1 cellular context compared by ENCODE assay signal in genomic region chr14:24959791-24960331, GRCh38.
A peak's percentile ranks its signal among the peaks of the same experiment; 100 is the strongest.
TF ChIP-seq lines count a peak whose summit lies in the region.

No MANE protein-coding gene starts in this region.

TF ChIP-seq in HepG2, 621 proteins besides CTCF, POLR2A, EP300 and RAD21 (continued from another document):
- TF ChIP-seq, protein P1, sequence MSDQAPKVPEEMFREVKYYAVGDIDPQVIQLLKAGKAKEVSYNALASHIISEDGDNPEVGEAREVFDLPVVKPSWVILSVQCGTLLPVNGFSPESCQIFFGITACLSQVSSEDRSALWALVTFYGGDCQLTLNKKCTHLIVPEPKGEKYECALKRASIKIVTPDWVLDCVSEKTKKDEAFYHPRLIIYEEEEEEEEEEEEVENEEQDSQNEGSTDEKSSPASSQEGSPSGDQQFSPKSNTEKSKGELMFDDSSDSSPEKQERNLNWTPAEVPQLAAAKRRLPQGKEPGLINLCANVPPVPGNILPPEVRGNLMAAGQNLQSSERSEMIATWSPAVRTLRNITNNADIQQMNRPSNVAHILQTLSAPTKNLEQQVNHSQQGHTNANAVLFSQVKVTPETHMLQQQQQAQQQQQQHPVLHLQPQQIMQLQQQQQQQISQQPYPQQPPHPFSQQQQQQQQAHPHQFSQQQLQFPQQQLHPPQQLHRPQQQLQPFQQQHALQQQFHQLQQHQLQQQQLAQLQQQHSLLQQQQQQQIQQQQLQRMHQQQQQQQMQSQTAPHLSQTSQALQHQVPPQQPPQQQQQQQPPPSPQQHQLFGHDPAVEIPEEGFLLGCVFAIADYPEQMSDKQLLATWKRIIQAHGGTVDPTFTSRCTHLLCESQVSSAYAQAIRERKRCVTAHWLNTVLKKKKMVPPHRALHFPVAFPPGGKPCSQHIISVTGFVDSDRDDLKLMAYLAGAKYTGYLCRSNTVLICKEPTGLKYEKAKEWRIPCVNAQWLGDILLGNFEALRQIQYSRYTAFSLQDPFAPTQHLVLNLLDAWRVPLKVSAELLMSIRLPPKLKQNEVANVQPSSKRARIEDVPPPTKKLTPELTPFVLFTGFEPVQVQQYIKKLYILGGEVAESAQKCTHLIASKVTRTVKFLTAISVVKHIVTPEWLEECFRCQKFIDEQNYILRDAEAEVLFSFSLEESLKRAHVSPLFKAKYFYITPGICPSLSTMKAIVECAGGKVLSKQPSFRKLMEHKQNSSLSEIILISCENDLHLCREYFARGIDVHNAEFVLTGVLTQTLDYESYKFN (CRISPR knock-in tag; conservative IDR thresholded peaks at IDR 0.05), result peak; percentile 77
- TF ChIP-seq RARG (CRISPR knock-in tag; IDR thresholded peaks at IDR 0.05; ENCODE audit: low read depth) (no peak), ATF3 (CRISPR knock-in tag; IDR thresholded peaks at IDR 0.05) (no peak), ZNF567 (CRISPR knock-in tag; IDR thresholded peaks at IDR 0.05; ENCODE audit: borderline replicate concordance) (no peak), ZZZ3 (CRISPR knock-in tag; IDR thresholded peaks at IDR 0.05; ENCODE audit: borderline replicate concordance) (no peak), FOXO1 (CRISPR knock-in tag; IDR thresholded peaks at IDR 0.05) (peak; percentile 58; the same call in 1 of the 2 replicates), ZNF510 (CRISPR knock-in tag; IDR thresholded peaks at IDR 0.05; ENCODE audit: low read depth) (no peak), THAP9 (CRISPR knock-in tag; IDR thresholded peaks at IDR 0.05; ENCODE audit: borderline replicate concordance) (no peak), ATM (IDR thresholded peaks at IDR 0.05; ENCODE audit: borderline replicate concordance) (no peak), HDAC6 (IDR thresholded peaks at IDR 0.05; ENCODE audit: low read depth, low read length) (no peak), ZSCAN25 (CRISPR knock-in tag; IDR thresholded peaks at IDR 0.05) (peak; percentile 45; the same call in 1 of the 2 replicates), ZNF841 (CRISPR knock-in tag; IDR thresholded peaks at IDR 0.05; ENCODE audit: borderline replicate concordance) (no peak), GATAD1 (CRISPR knock-in tag; IDR thresholded peaks at IDR 0.05) (peak; percentile 44), ZNF263 (CRISPR knock-in tag; IDR thresholded peaks at IDR 0.05) (no peak), ZNF674 (CRISPR knock-in tag; IDR thresholded peaks at IDR 0.05; ENCODE audit: low read depth) (no peak), ZNF276 (CRISPR knock-in tag; IDR thresholded peaks at IDR 0.05; ENCODE audit: low read depth) (no peak), KAT7 (CRISPR knock-in tag; IDR thresholded peaks at IDR 0.05; ENCODE audit: borderline replicate concordance) (no peak), ZNF224 (CRISPR knock-in tag; IDR thresholded peaks at IDR 0.05) (no peak), ZNF614 (CRISPR knock-in tag; IDR thresholded peaks at IDR 0.05; ENCODE audit: borderline replicate concordance) (peak; percentile 83; the same call in 1 of the 2 replicates), ELF4 (CRISPR knock-in tag; IDR thresholded peaks at IDR 0.05; ENCODE audit: borderline replicate concordance) (peak; percentile 81; the same call in 1 of the 2 replicates), HDAC2 (CRISPR knock-in tag; IDR thresholded peaks at IDR 0.05) (peak; percentile 72), HMG20A (CRISPR knock-in tag; IDR thresholded peaks at IDR 0.05; ENCODE audit: borderline replicate concordance) (peak; percentile 63; the same call in 1 of the 2 replicates)
- TF ChIP-seq, protein P2, sequence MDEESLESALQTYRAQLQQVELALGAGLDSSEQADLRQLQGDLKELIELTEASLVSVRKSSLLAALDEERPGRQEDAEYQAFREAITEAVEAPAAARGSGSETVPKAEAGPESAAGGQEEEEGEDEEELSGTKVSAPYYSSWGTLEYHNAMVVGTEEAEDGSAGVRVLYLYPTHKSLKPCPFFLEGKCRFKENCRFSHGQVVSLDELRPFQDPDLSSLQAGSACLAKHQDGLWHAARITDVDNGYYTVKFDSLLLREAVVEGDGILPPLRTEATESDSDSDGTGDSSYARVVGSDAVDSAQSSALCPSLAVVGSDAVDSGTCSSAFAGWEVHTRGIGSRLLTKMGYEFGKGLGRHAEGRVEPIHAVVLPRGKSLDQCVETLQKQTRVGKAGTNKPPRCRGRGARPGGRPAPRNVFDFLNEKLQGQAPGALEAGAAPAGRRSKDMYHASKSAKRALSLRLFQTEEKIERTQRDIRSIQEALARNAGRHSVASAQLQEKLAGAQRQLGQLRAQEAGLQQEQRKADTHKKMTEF (CRISPR knock-in tag; IDR thresholded peaks at IDR 0.05), result peak; percentile 70
- TF ChIP-seq, protein P3, sequence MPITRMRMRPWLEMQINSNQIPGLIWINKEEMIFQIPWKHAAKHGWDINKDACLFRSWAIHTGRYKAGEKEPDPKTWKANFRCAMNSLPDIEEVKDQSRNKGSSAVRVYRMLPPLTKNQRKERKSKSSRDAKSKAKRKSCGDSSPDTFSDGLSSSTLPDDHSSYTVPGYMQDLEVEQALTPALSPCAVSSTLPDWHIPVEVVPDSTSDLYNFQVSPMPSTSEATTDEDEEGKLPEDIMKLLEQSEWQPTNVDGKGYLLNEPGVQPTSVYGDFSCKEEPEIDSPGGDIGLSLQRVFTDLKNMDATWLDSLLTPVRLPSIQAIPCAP (CRISPR knock-in tag; IDR thresholded peaks at IDR 0.05; ENCODE audit: low read depth), result no peak
- TF ChIP-seq, protein P4, sequence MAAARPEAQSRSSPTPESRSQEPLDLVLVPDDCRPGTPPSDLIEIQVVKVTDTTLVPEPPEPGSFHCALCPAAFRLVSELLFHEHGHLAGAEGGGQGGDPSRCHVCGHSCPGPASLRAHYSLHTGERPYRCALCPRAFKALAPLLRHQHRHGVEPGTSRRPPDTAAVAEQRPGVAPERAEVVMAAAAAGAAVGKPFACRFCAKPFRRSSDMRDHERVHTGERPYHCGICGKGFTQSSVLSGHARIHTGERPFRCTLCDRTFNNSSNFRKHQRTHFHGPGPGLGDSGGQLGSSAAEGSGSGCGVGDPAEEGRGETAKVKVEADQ (CRISPR knock-in tag; IDR thresholded peaks at IDR 0.05; ENCODE audit: borderline replicate concordance), result no peak; the same call in 1 of the 2 replicates
- TF ChIP-seq, protein P5, sequence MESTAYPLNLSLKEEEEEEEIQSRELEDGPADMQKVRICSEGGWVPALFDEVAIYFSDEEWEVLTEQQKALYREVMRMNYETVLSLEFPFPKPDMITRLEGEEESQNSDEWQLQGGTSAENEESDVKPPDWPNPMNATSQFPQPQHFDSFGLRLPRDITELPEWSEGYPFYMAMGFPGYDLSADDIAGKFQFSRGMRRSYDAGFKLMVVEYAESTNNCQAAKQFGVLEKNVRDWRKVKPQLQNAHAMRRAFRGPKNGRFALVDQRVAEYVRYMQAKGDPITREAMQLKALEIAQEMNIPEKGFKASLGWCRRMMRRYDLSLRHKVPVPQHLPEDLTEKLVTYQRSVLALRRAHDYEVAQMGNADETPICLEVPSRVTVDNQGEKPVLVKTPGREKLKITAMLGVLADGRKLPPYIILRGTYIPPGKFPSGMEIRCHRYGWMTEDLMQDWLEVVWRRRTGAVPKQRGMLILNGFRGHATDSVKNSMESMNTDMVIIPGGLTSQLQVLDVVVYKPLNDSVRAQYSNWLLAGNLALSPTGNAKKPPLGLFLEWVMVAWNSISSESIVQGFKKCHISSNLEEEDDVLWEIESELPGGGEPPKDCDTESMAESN (CRISPR knock-in tag; conservative IDR thresholded peaks at IDR 0.05), result peak; percentile 54; the same call in 1 of the 2 replicates
- TF ChIP-seq, protein P6, sequence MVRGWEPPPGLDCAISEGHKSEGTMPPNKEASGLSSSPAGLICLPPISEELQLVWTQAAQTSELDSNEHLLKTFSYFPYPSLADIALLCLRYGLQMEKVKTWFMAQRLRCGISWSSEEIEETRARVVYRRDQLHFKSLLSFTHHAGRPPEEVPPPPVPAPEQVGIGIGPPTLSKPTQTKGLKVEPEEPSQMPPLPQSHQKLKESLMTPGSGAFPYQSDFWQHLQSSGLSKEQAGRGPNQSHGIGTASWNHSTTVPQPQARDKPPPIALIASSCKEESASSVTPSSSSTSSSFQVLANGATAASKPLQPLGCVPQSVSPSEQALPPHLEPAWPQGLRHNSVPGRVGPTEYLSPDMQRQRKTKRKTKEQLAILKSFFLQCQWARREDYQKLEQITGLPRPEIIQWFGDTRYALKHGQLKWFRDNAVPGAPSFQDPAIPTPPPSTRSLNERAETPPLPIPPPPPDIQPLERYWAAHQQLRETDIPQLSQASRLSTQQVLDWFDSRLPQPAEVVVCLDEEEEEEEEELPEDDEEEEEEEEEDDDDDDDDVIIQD (CRISPR knock-in tag; IDR thresholded peaks at IDR 0.05; ENCODE audit: low read depth), result peak; percentile 93
